Comparison of ENCODE assay signal across 14 cellular contexts in genomic region chr14:96180004-96180403, GRCh38. TPM values are rescaled to one million over a fixed set of nuclear protein-coding genes. Genes with fewer than 3 reads are reported as not detected.
A peak's percentile ranks its signal among the peaks of the same experiment; 100 is the strongest.
DNase-seq lines count a peak whose midpoint lies in the region; ATAC-seq, FAIRE-seq and TF ChIP-seq lines count a peak whose summit lies in the region.
"Had no signal": no experiment of that assay in that cellular context is flagged by ENCODE, and none has a peak within 500 bp of the region (broad histone marks: within the 10 kb centered on the region; RNA-seq: fewer than 3 reads in every experiment).

No MANE protein-coding gene starts in this region.

- TF ChIP-seq EP300 in Ishikawa (IDR thresholded peaks at IDR 0.05; ENCODE audit: borderline replicate concordance): no peak
- no peak for TF ChIP-seq EP300 in K562 (IDR thresholded peaks at IDR 0.05; ENCODE audit: low read length)

- TF ChIP-seq RAD21 in Ishikawa (IDR thresholded peaks at IDR 0.05; ENCODE audit: low read depth): no peak
- TF ChIP-seq RAD21 in K562 (CRISPR knock-in tag; conservative IDR thresholded peaks at IDR 0.05 in 1 of 2, IDR thresholded peaks at IDR 0.05 in 1 of 2): no peak

- no peaks in the 10 kb centered on the region for H3K79me2 ChIP-seq in K562 (ENCODE audit: control insufficient read depth, insufficient read depth, low read length)

- intact Hi-C loops in K562 (cut with micrococcal nuclease): no loop called here

- DNase-seq in NCI-H69 (lab: John Stamatoyannopoulos, UW): peak; percentile 41
- peak in 2 of 4 experiments; percentile 24 to 30 for DNase-seq in K562 (ENCODE audit: extremely low read depth in 1 of 4, low spot score in 3 of 4)
- DNase-seq in NCI-H446 (lab: John Stamatoyannopoulos, UW): no peak
- DNase-seq: AML-193; Caco-2; CD8-positive, alpha-beta memory T cell; DMS53; GF-D8 had no signal

- no peak for FAIRE-seq in K562 (lab: Jason Lieb, UNC)
- FAIRE-seq: H54 had no signal

- no TSS peak for BruUV-seq in K562 (replicated peaks; lab: Mats Ljungman, UMichigan)

- in situ Hi-C loops in K562 (cut with MboI): no loop called here

- no peaks in the 10 kb centered on the region for H4K20me1 ChIP-seq in K562 (replicated peaks; ENCODE audit: control insufficient read depth, insufficient read depth, low read length)
- H4K20me1 ChIP-seq: BLaER1 had no signal

- TF ChIP-seq POLR2A in K562 (conservative IDR thresholded peaks at IDR 0.05): no peak

- CTCF ChIA-PET in K562 (lab: Yijun Ruan, JAX; ENCODE audit: low intra/inter-chr PET ratio): no interaction called here

- H3K4me1 ChIP-seq in K562 (replicated peaks in 1 of 2; ENCODE audit: control insufficient read depth in 2 of 2, insufficient read depth in 2 of 2, low read length in 2 of 2): no peaks in the 10 kb centered on the region
- H3K4me1 ChIP-seq: Caco-2 had no signal

- no peaks in the 10 kb centered on the region for H3K9me1 ChIP-seq in K562 (ENCODE audit: control insufficient read depth, insufficient read depth, low read length)

- WGBS in K562 (ENCODE audit: insufficient coverage, low coverage, missing lambda C conversion rate): 0% methylated on average over 2 of the region's 2 CpGs

- no peaks in the 10 kb centered on the region for H3K9me3 ChIP-seq in K562 (replicated peaks; ENCODE audit: control insufficient read depth, insufficient read depth, low read depth, low read length)
- H3K9me3 ChIP-seq: BLaER1, Caco-2 had no signal

- TF ChIP-seq CTCF in K562 (IDR thresholded peaks at IDR 0.05 in 2 of 3, conservative IDR thresholded peaks at IDR 0.05 in 1 of 3; ENCODE audit: insufficient read depth in 2 of 3, low read depth in 1 of 3, low read length in 3 of 3): no peak

- no peak overlapping the region for H3K27ac ChIP-seq in K562 (ENCODE audit: extremely low read depth, low read depth, low read length)
- H3K27ac ChIP-seq: BLaER1 had no signal

- no peak overlapping the region for H3K4me3 ChIP-seq in K562
- H3K4me3 ChIP-seq: BLaER1 had no signal

- ATAC-seq in K562 (no peak), SK-N-SH treated with all-trans-retinoic acid at 6 μM for 48 hours (no peak), GM18519 (IDR thresholded peaks at IDR 0.05; ENCODE audit: low FRiP score, unreplicated experiment) (no peak)
- ATAC-seq: HCT116 had no signal

- peaks cover 0 to 3% of the 10 kb centered on the region in 2 experiments; a peak in 2 of 5 replicates for H3K27me3 ChIP-seq in K562 (ENCODE audit: control insufficient read depth in 2 of 2, insufficient read depth in 2 of 2, low read length in 2 of 2)
- H3K27me3 ChIP-seq: BLaER1 had no signal

- no peaks in the 10 kb centered on the region for H3K36me3 ChIP-seq in K562 (ENCODE audit: control insufficient read depth, insufficient read depth, low read length)
- H3K36me3 ChIP-seq: BLaER1 had no signal

- POLR2A ChIA-PET in K562 (lab: Yijun Ruan, JAX): no interaction called here

- no peak overlapping the region for H3K9ac ChIP-seq in K562 (ENCODE audit: insufficient read depth in 1 of 2, low read depth in 2 of 2, low read length in 2 of 2)
- H3K9ac ChIP-seq: BLaER1 had no signal

- no peak overlapping the region for H2AFZ ChIP-seq in K562 (ENCODE audit: low read depth, low read length)

- H3K4me2 ChIP-seq in K562 (ENCODE audit: insufficient read depth, low read length): no peak overlapping the region
- H3K4me2 ChIP-seq: BLaER1 had no signal

TF ChIP-seq in Ishikawa, 13 proteins besides CTCF, POLR2A, EP300 and RAD21:
- TF ChIP-seq ZBTB7A (IDR thresholded peaks at IDR 0.05; ENCODE audit: low read depth) (no peak), CREB1 (IDR thresholded peaks at IDR 0.05; ENCODE audit: low read depth) (no peak), EGR1 (IDR thresholded peaks at IDR 0.05) (no peak), USF1 (IDR thresholded peaks at IDR 0.05) (peak; percentile 57), MAX (IDR thresholded peaks at IDR 0.05) (no peak), NFIC (IDR thresholded peaks at IDR 0.05) (no peak), TEAD4 (IDR thresholded peaks at IDR 0.05) (no peak)

TF ChIP-seq in K562, 482 proteins besides CTCF, POLR2A, EP300 and RAD21 (continues in another document):
- no peak for TF ChIP-seq CXXC5 (CRISPR knock-in tag; IDR thresholded peaks at IDR 0.05)
- no peak for TF ChIP-seq EP400 (IDR thresholded peaks at IDR 0.05)
- no peak for TF ChIP-seq TFE3 (CRISPR knock-in tag; IDR thresholded peaks at IDR 0.05)
- no peak for TF ChIP-seq ZFP36 (IDR thresholded peaks at IDR 0.05; ENCODE audit: low read depth, low read length, partially characterized antibody)
- no peak for TF ChIP-seq CGGBP1 (CRISPR knock-in tag; IDR thresholded peaks at IDR 0.05)
- no peak for TF ChIP-seq ZNF740 (CRISPR knock-in tag; IDR thresholded peaks at IDR 0.05)
- TF ChIP-seq ZNF740 (tag; IDR thresholded peaks at IDR 0.05): no peak

TF ChIP-seq in SK-N-SH treated with all-trans-retinoic acid at 6 μM for 48 hours, 23 proteins besides CTCF, POLR2A, EP300 and RAD21 (continues in another document):
- TF ChIP-seq TSHZ2 (CRISPR knock-in tag; IDR thresholded peaks at IDR 0.05) (no peak), OSR1 (CRISPR knock-in tag; IDR thresholded peaks at IDR 0.05) (no peak), CSDC2 (CRISPR knock-in tag; IDR thresholded peaks at IDR 0.05) (no peak), SNAI2 (CRISPR knock-in tag; IDR thresholded peaks at IDR 0.05) (no peak), PPARA (CRISPR knock-in tag; IDR thresholded peaks at IDR 0.05; ENCODE audit: borderline replicate concordance) (no peak), POU6F1 (CRISPR knock-in tag; IDR thresholded peaks at IDR 0.05; ENCODE audit: borderline replicate concordance, low read depth) (no peak), ESRRG (CRISPR knock-in tag; IDR thresholded peaks at IDR 0.05) (no peak), ZFP3 (CRISPR knock-in tag; IDR thresholded peaks at IDR 0.05) (no peak), TCF4 (CRISPR knock-in tag; IDR thresholded peaks at IDR 0.05; ENCODE audit: borderline replicate concordance) (no peak), RARB (CRISPR knock-in tag; IDR thresholded peaks at IDR 0.05) (no peak), ZNF70 (CRISPR knock-in tag; IDR thresholded peaks at IDR 0.05) (no peak)

RNA-seq across cellular contexts. Expression of gene BDKRB2, which starts 24.6 kb away (rescaled TPM):
- total RNA-seq in K562 (2011; cell fraction: chromatin; rRNA removed; ENCODE audit: low replicate concordance): not detected in 2 replicates
- not detected in 2 replicates for total RNA-seq in K562 (2011; cell fraction: nucleolus; rRNA removed)
- not detected in 2 replicates for total RNA-seq in K562 (2011; cell fraction: nucleoplasm; rRNA removed)
- total RNA-seq in K562 (2014; rRNA removed) (not detected in 2 replicates), K562 (2014; rRNA removed; fragmentation: Illumina TruSeq; extraction: Trizol) (not detected in 2 replicates), K562 (2015; rRNA removed; fragmentation: Illumina TruSeq; extraction: Trizol) (not detected in 2 replicates), K562 (2021) (0.02 TPM in 1 of 2 replicates, not detected in the other)
- polyA plus RNA-seq in K562 (2011; rRNA removed) (not detected in 2 replicates), K562 (2014; fragmentation: Illumina TruSeq; extraction: Trizol) (not detected in 2 replicates), K562 (2014; fragmentation: Nextera tagmentation; extraction: Ambion mirVana) (not detected), K562 (2014; rRNA removed) (not detected in 2 replicates)
- not detected in 2 replicates for polyA plus RNA-seq in K562 (2011; cell fraction: cytosol; rRNA removed)
- not detected in 2 replicates for polyA plus RNA-seq in K562 (2011; cell fraction: nucleus; rRNA removed)
- not detected in 2 replicates for polyA plus RNA-seq in K562 (2012)
- polyA minus RNA-seq in K562 (2011; rRNA and poly(A)+ RNA removed): not detected in 2 replicates
- not detected in 2 replicates for polyA minus RNA-seq in K562 (2011; cell fraction: cytosol; rRNA and poly(A)+ RNA removed)
- polyA minus RNA-seq in K562 (2011; cell fraction: nucleus; rRNA and poly(A)+ RNA removed): not detected in 2 replicates
- total RNA-seq: CD8-positive, alpha-beta memory T cell had no signal
- polyA plus RNA-seq: CD8-positive, alpha-beta memory T cell had no signal
